Comparison of ENCODE assay signal across 16 cellular contexts in genomic region chr20:35621560-35621946, GRCh38. TPM values are rescaled to one million over a fixed set of nuclear protein-coding genes. Genes with fewer than 3 reads are reported as not detected.
DNase-seq lines count a peak whose midpoint lies in the region; ATAC-seq and TF ChIP-seq lines count a peak whose summit lies in the region.
"Had no signal": no experiment of that assay in that cellular context is flagged by ENCODE, and none has a peak within 500 bp of the region (broad histone marks: within the 10 kb centered on the region; RNA-seq: fewer than 3 reads in every experiment).

No MANE protein-coding gene starts in this region.

- intact Hi-C loops in natural killer cell (cut with micrococcal nuclease), result no loop called here

- TF ChIP-seq CTCF in natural killer cell (IDR thresholded peaks at IDR 0.05), result no peak
- TF ChIP-seq CTCF in fibroblast of the aortic adventitia (IDR thresholded peaks at IDR 0.05; ENCODE audit: insufficient read depth, low read length), result peak; percentile 13

- no peak for DNase-seq in natural killer cell
- no peak for DNase-seq in natural killer cell treated with Interleukin-12 subunit alpha and Interleukin-12 subunit beta and Interleukin-15 and Interleukin-18, amount 100 ng/mL, for 72 hours (ENCODE audit: low spot score)
- peak; percentile 51 for DNase-seq in SK-MEL-5 (ENCODE audit: low read depth, low spot score)
- no peak for DNase-seq in fibroblast of the aortic adventitia (ENCODE audit: low read depth)
- DNase-seq in A172 (ENCODE audit: low spot score), result no peak
- DNase-seq: activated gamma-delta T cell treated with Interleukin-2 at 50 U/mL for 16 hours; effector memory CD4-positive, alpha-beta T cell; gastrocnemius medialis; occipital lobe had no signal

- H3K4me1 Mint-ChIP-seq in natural killer cell, result peaks cover 22 to 31% of the 10 kb centered on the region in 2 donors
- H3K4me1 Mint-ChIP-seq in natural killer cell treated with Interleukin-12 subunit alpha and Interleukin-12 subunit beta and Interleukin-15 and Interleukin-18, amount 100 ng/mL, for 72 hours (ENCODE audit: low read depth in 2 of 2), result peaks cover 26 to 27% of the 10 kb centered on the region in 2 donors

- peaks cover 8% of the 10 kb centered on the region for H3K36me3 Mint-ChIP-seq in natural killer cell
- H3K36me3 Mint-ChIP-seq in natural killer cell treated with Interleukin-12 subunit alpha and Interleukin-12 subunit beta and Interleukin-15 and Interleukin-18, amount 100 ng/mL, for 72 hours, result no peaks in the 10 kb centered on the region

- peak overlapping the region; percentile 0 to 59 for H3K27ac Mint-ChIP-seq in natural killer cell
- peak overlapping the region in 1 of 2 donors; percentile 26 for H3K27ac Mint-ChIP-seq in natural killer cell treated with Interleukin-12 subunit alpha and Interleukin-12 subunit beta and Interleukin-15 and Interleukin-18, amount 100 ng/mL, for 72 hours
- H3K27ac Mint-ChIP-seq: brain; stimulated activated memory B cell treated with anti-CD40 and anti-IgM and Interleukin-4, amounts not matched to agents 10 μg/mL and 1 μg/mL and 100 μg/mL, for 72 hours had no signal

- in situ Hi-C loops in SK-MEL-5 (cut with HindIII; ENCODE audit: low pct_unique_long_range_greater_than_20kb, low sequenced_read_pairs), result no loop called here

- H3K9me3 Mint-ChIP-seq in natural killer cell, result no peaks in the 10 kb centered on the region
- no peaks in the 10 kb centered on the region for H3K9me3 Mint-ChIP-seq in natural killer cell treated with Interleukin-12 subunit alpha and Interleukin-12 subunit beta and Interleukin-15 and Interleukin-18, amount 100 ng/mL, for 72 hours
- H3K9me3 Mint-ChIP-seq: stimulated activated memory B cell treated with anti-CD40 and anti-IgM and Interleukin-4, amounts not matched to agents 10 μg/mL and 1 μg/mL and 100 μg/mL, for 72 hours had no signal

- no peaks in the 10 kb centered on the region for H3K27me3 Mint-ChIP-seq in natural killer cell (ENCODE audit: low read depth in 2 of 2)
- H3K27me3 Mint-ChIP-seq in natural killer cell treated with Interleukin-12 subunit alpha and Interleukin-12 subunit beta and Interleukin-15 and Interleukin-18, amount 100 ng/mL, for 72 hours, result no peaks in the 10 kb centered on the region

- no peak overlapping the region for H3K4me3 Mint-ChIP-seq in natural killer cell
- no peak overlapping the region for H3K4me3 Mint-ChIP-seq in natural killer cell treated with Interleukin-12 subunit alpha and Interleukin-12 subunit beta and Interleukin-15 and Interleukin-18, amount 100 ng/mL, for 72 hours
- H3K4me3 Mint-ChIP-seq: brain; stimulated activated memory B cell treated with anti-CD40 and anti-IgM and Interleukin-4, amounts not matched to agents 10 μg/mL and 1 μg/mL and 100 μg/mL, for 72 hours had no signal

- H3K4me3 ChIP-seq in fibroblast of the aortic adventitia (ENCODE audit: low read depth, low read length), result no peak overlapping the region
- H3K4me3 ChIP-seq: gastrocnemius medialis, HAP-1, SJCRH30 had no signal

- ATAC-seq in natural killer cell (no peak), GM19397 (IDR thresholded peaks at IDR 0.05; ENCODE audit: unreplicated experiment) (no peak), HG03354 (IDR thresholded peaks at IDR 0.05; ENCODE audit: poor library complexity, severe bottlenecking, unreplicated experiment) (no peak), HG02798 (IDR thresholded peaks at IDR 0.05; ENCODE audit: poor library complexity, unreplicated experiment) (no peak)
- no peak for ATAC-seq in natural killer cell treated with Interleukin-12 subunit alpha and Interleukin-12 subunit beta and Interleukin-15 and Interleukin-18, amount 100 ng/mL, for 72 hours
- ATAC-seq: gastrocnemius medialis; stimulated activated memory B cell treated with anti-CD40 and anti-IgM and Interleukin-4, amounts not matched to agents 10 μg/mL and 1 μg/mL and 100 μg/mL, for 72 hours had no signal

RNA-seq across cellular contexts. Expression of gene SPAG4, which starts 5.9 kb away (rescaled TPM):
- 10 to 100 TPM; 11.2 to 16.2 (median 11.9) TPM for total RNA-seq in natural killer cell
- total RNA-seq in natural killer cell treated with Interleukin-12 subunit alpha and Interleukin-12 subunit beta and Interleukin-15 and Interleukin-18, amount 100 ng/mL, for 72 hours, result 1 to 10 TPM; 5.9 to 6.3 TPM
- total RNA-seq in SK-MEL-5 (2014; rRNA removed; shearing (Covaris generic)), result 1.8 and 2.7 TPM in 2 replicates
- 2.5 and 3.7 TPM in 2 replicates for polyA plus RNA-seq in SK-MEL-5 (2015; cell fraction: cytosol; rRNA removed)
- 3.0 and 11.2 TPM in 2 replicates for polyA plus RNA-seq in SK-MEL-5 (2015; cell fraction: nucleus; rRNA removed)
- total RNA-seq in fibroblast of the aortic adventitia (ENCODE audit: low replicate concordance), result 2.2 and 4.7 TPM in 2 replicates
- total RNA-seq in A172 (2014; rRNA removed; shearing (Covaris generic)), result 1.5 and 7.1 TPM in 2 replicates

RNA-seq across cellular contexts. Expression of gene CPNE1, which starts 43.1 kb away (rescaled TPM):
- total RNA-seq in natural killer cell (100 to 1,000 TPM; 298 to 342 (median 334) TPM), fibroblast of the aortic adventitia (ENCODE audit: low replicate concordance) (127 and 154 TPM in 2 replicates)
- total RNA-seq in natural killer cell treated with Interleukin-12 subunit alpha and Interleukin-12 subunit beta and Interleukin-15 and Interleukin-18, amount 100 ng/mL, for 72 hours, result 100 to 1,000 TPM; 266 to 324 TPM
- 72.4 and 84.6 TPM in 2 replicates for total RNA-seq in SK-MEL-5 (2014; rRNA removed; shearing (Covaris generic))
- 85.7 and 118 TPM in 2 replicates for polyA plus RNA-seq in SK-MEL-5 (2015; cell fraction: cytosol; rRNA removed)
- polyA plus RNA-seq in SK-MEL-5 (2015; cell fraction: nucleus; rRNA removed), result 408 and 473 TPM in 2 replicates
- 194 and 195 TPM in 2 replicates for total RNA-seq in A172 (2014; rRNA removed; shearing (Covaris generic))

RNA-seq across cellular contexts. Expression of gene RBM12, which starts 43.1 kb away (rescaled TPM):
- total RNA-seq in natural killer cell, result 100 to 1,000 TPM in 1 of 3 donors, 10 to 100 TPM in 2; 80.9 to 112 (median 89.4) TPM
- total RNA-seq in natural killer cell treated with Interleukin-12 subunit alpha and Interleukin-12 subunit beta and Interleukin-15 and Interleukin-18, amount 100 ng/mL, for 72 hours, result 100 to 1,000 TPM; 125 to 143 TPM
- total RNA-seq in SK-MEL-5 (2014; rRNA removed; shearing (Covaris generic)), result 57.2 and 61.7 TPM in 2 replicates
- 38.6 and 41.8 TPM in 2 replicates for polyA plus RNA-seq in SK-MEL-5 (2015; cell fraction: cytosol; rRNA removed)
- 37.4 and 45.8 TPM in 2 replicates for polyA plus RNA-seq in SK-MEL-5 (2015; cell fraction: nucleus; rRNA removed)
- 49.0 and 65.4 TPM in 2 replicates for total RNA-seq in fibroblast of the aortic adventitia (ENCODE audit: low replicate concordance)
- total RNA-seq in A172 (2014; rRNA removed; shearing (Covaris generic)), result 50.9 and 51.3 TPM in 2 replicates
